Comparison of ENCODE assay signal across 20 cellular contexts in the genomic region with DNA sequence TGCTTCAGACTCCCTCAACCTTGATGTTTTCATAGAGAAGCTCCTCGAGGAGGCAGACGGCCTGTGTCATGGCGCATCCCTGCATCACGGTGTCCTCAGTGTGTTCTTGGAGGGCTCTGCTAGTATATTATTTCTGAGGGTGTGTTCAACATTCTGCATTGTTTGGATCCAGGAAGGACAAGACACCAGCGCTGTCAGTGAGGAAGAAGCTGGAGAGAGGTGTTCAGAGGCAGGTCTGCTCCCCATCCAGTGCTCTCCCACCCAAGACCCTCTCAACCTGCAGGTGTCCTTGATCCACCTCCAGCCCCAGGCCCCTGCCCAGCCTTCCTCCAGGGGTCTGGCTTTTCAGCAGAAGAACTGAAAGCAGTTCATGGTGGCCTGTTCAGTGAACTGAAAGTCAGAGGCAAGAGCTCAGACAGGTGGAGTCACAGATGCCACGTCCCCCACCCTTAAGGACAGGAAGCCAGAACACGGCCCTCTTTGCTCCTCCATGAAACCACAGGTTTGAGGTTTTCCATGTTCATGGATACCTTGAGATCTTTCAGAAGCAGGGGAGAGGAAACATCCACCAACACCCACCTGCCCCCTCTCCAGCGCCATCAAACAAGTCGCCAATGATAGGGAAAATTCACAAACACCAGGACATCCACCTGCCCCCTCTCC. TPM values are rescaled to one million over a fixed set of nuclear protein-coding genes. Genes with fewer than 3 reads are reported as not detected.
A peak's percentile ranks its signal among the peaks of the same experiment; 100 is the strongest.
DNase-seq lines count a peak whose midpoint lies in the region; ATAC-seq, FAIRE-seq and TF ChIP-seq lines count a peak whose summit lies in the region.
"Had no signal": no experiment of that assay in that cellular context is flagged by ENCODE, and none has a peak within 500 bp of the region (broad histone marks: within the 10 kb centered on the region; RNA-seq: fewer than 3 reads in every experiment).

No MANE protein-coding gene starts in this region.

- H3K27ac Mint-ChIP-seq in activated naive CD4-positive, alpha-beta T cell treated with anti-CD3 and anti-CD28 coated beads, Interleukin-2, amount 50 U/mL, for 24 hours, result peak overlapping the region; percentile 41
- no peak overlapping the region for H3K27ac Mint-ChIP-seq in activated naive CD4-positive, alpha-beta T cell treated with anti-CD3 and anti-CD28 coated beads, Interleukin-2, amount 10 ng/mL, durations not matched to agents 7 days and 5 days
- H3K27ac Mint-ChIP-seq in naive thymus-derived CD8-positive, alpha-beta T cell, result peak overlapping the region in 7 of 10 donors; percentile 3 to 87 (median 59)

- POLR2A ChIA-PET in naive thymus-derived CD8-positive, alpha-beta T cell (lab: Charles Lee), result no interaction called here

- no peak for ATAC-seq in naive thymus-derived CD8-positive, alpha-beta T cell
- no peak for ATAC-seq in GM21526 (IDR thresholded peaks at IDR 0.05; ENCODE audit: low FRiP score, unreplicated experiment)
- ATAC-seq: GM12878 had no signal

- TF ChIP-seq POLR2A in GM12892 (IDR thresholded peaks at IDR 0.05; ENCODE audit: low read depth, low read length), result no peak

- H3K4me1 Mint-ChIP-seq in activated naive CD4-positive, alpha-beta T cell treated with anti-CD3 and anti-CD28 coated beads, Interleukin-2, amount 50 U/mL, for 24 hours, result peaks cover 45% of the 10 kb centered on the region
- H3K4me1 Mint-ChIP-seq in activated naive CD4-positive, alpha-beta T cell treated with anti-CD3 and anti-CD28 coated beads, Interleukin-2, amount 10 ng/mL, durations not matched to agents 7 days and 5 days, result peaks cover 37% of the 10 kb centered on the region
- H3K4me1 Mint-ChIP-seq in naive thymus-derived CD8-positive, alpha-beta T cell, result peaks cover 30 to 53% (median 48%) of the 10 kb centered on the region in 4 donors

- DNase-seq in activated naive CD4-positive, alpha-beta T cell treated with anti-CD3 and anti-CD28 coated beads, Interleukin-2, amount 10 ng/mL, durations not matched to agents 7 days and 5 days, result no peak
- DNase-seq in GM03348 (ENCODE audit: low spot score), result peak; percentile 3
- peak in 2 of 10 donors; percentile 7 to 27 for DNase-seq in naive thymus-derived CD8-positive, alpha-beta T cell
- no peak for DNase-seq in NCI-H2107 treated with DMSO at 0.1 percent for 48 hours (lab: John Stamatoyannopoulos, UW; ENCODE audit: unreplicated experiment)
- DNase-seq in GM12892 (ENCODE audit: insufficient read length), result no peak
- DNase-seq: COR-L47, GF-D8, NCI-H1105, NCI-H1694, NCI-H510A, NCI-H748 treated with DMSO at 0.1 percent for 48 hours, OCI-M1, Right ventricle myocardium superior, SK-N-SH had no signal

- no peaks in the 10 kb centered on the region for H3K27me3 Mint-ChIP-seq in activated naive CD4-positive, alpha-beta T cell treated with anti-CD3 and anti-CD28 coated beads, Interleukin-2, amount 50 U/mL, for 24 hours
- peaks cover 24% of the 10 kb centered on the region for H3K27me3 Mint-ChIP-seq in activated naive CD4-positive, alpha-beta T cell treated with anti-CD3 and anti-CD28 coated beads, Interleukin-2, amount 10 ng/mL, durations not matched to agents 7 days and 5 days
- H3K27me3 Mint-ChIP-seq in naive thymus-derived CD8-positive, alpha-beta T cell, result peaks cover 0 to 2% (median 0%) of the 10 kb centered on the region in 5 donors

- H3K36me3 Mint-ChIP-seq in activated naive CD4-positive, alpha-beta T cell treated with anti-CD3 and anti-CD28 coated beads, Interleukin-2, amount 50 U/mL, for 24 hours, result no peaks in the 10 kb centered on the region
- peaks cover 19% of the 10 kb centered on the region for H3K36me3 Mint-ChIP-seq in activated naive CD4-positive, alpha-beta T cell treated with anti-CD3 and anti-CD28 coated beads, Interleukin-2, amount 10 ng/mL, durations not matched to agents 7 days and 5 days
- no peaks in the 10 kb centered on the region for H3K36me3 Mint-ChIP-seq in naive thymus-derived CD8-positive, alpha-beta T cell

- no peak overlapping the region for H3K4me3 Mint-ChIP-seq in activated naive CD4-positive, alpha-beta T cell treated with anti-CD3 and anti-CD28 coated beads, Interleukin-2, amount 50 U/mL, for 24 hours
- no peak overlapping the region for H3K4me3 Mint-ChIP-seq in activated naive CD4-positive, alpha-beta T cell treated with anti-CD3 and anti-CD28 coated beads, Interleukin-2, amount 10 ng/mL, durations not matched to agents 7 days and 5 days
- H3K4me3 Mint-ChIP-seq in naive thymus-derived CD8-positive, alpha-beta T cell, result peak overlapping the region in 2 of 10 donors; percentile 9 to 45

- no peaks in the 10 kb centered on the region for H3K9me3 Mint-ChIP-seq in activated naive CD4-positive, alpha-beta T cell treated with anti-CD3 and anti-CD28 coated beads, Interleukin-2, amount 50 U/mL, for 24 hours
- peaks cover 36% of the 10 kb centered on the region for H3K9me3 Mint-ChIP-seq in activated naive CD4-positive, alpha-beta T cell treated with anti-CD3 and anti-CD28 coated beads, Interleukin-2, amount 10 ng/mL, durations not matched to agents 7 days and 5 days
- peaks cover 0 to 13% (median 2%) of the 10 kb centered on the region in 9 donors for H3K9me3 Mint-ChIP-seq in naive thymus-derived CD8-positive, alpha-beta T cell

- CTCF ChIA-PET in activated naive CD4-positive, alpha-beta T cell treated with anti-CD3 and anti-CD28 coated beads, Interleukin-2, amount 10 ng/mL, durations not matched to agents 7 days and 5 days (lab: Charles Lee), result no interaction called here

- FAIRE-seq in GM12892 (lab: Jason Lieb, UNC), result no peak
- FAIRE-seq: GM12878, GM18507, H54, K562 had no signal

RNA-seq across cellular contexts. Expression of a gene that starts 37.4 kb away (rescaled TPM):
- total RNA-seq in naive thymus-derived CD8-positive, alpha-beta T cell, result not detected
- polyA plus RNA-seq in naive thymus-derived CD8-positive, alpha-beta T cell, result not detected
- polyA plus RNA-seq in GM12892 (2012; ENCODE audit: missing spikeins), result not detected
- total RNA-seq: GM12878, K562 had no signal
- polyA plus RNA-seq: GM12878, K562, SK-N-SH had no signal
